In genomic region chr4:86924805-86925204, GRCh38 we compare ENCODE assay signal across 14 cellular contexts. TPM values are rescaled to one million over a fixed set of nuclear protein-coding genes. Genes with fewer than 3 reads are reported as not detected.
DNase-seq lines count a peak whose midpoint lies in the region; ATAC-seq, FAIRE-seq and TF ChIP-seq lines count a peak whose summit lies in the region.
"Had no signal": no experiment of that assay in that cellular context is flagged by ENCODE, and none has a peak within 500 bp of the region (broad histone marks: within the 10 kb centered on the region; RNA-seq: fewer than 3 reads in every experiment).

No MANE protein-coding gene starts in this region.

- no peaks in the 10 kb centered on the region for H3K27me3 Mint-ChIP-seq in chondrocyte (ENCODE audit: low read depth)
- no peaks in the 10 kb centered on the region for H3K27me3 Mint-ChIP-seq in CD4-positive, alpha-beta T cell

- no peak overlapping the region for H2AFZ ChIP-seq in PC-3 (ENCODE audit: low read length)
- no peak overlapping the region for H2AFZ ChIP-seq in HepG2 (ENCODE audit: low read length)

- H3K27ac Mint-ChIP-seq in chondrocyte (ENCODE audit: unreplicated experiment), result peak overlapping the region; percentile 92
- no peak overlapping the region for H3K27ac Mint-ChIP-seq in CD4-positive, alpha-beta T cell
- H3K27ac Mint-ChIP-seq: IgD-negative memory B cell had no signal

- intact Hi-C loops in PC-3 (cut with micrococcal nuclease) (no loop called here), HepG2 (cut with micrococcal nuclease; ENCODE audit: unreplicated experiment) (loop anchor here (5.0 kb wide), 1 partner anchor 182 kb away; no protein-coding TSS in a partner anchor), esophagus muscularis mucosa (cut with DNase I) (loop anchor here (5.0 to 10.0 kb wide), 2 partner anchors 200 to 222 kb away; no protein-coding TSS in a partner anchor)
- intact Hi-C loops in CD4-positive, alpha-beta T cell (cut with DNase I, micrococcal nuclease), result no loop called here

- H3K4me2 ChIP-seq in PC-3 (ENCODE audit: low read length) (no peak overlapping the region), HepG2 (ENCODE audit: low read depth, low read length) (no peak overlapping the region)

- no peak for FAIRE-seq in HepG2 (lab: Jason Lieb, UNC)
- FAIRE-seq: G401.6 had no signal

- H3K9me2 ChIP-seq in PC-3 (replicated peaks; ENCODE audit: low read length), result no peaks in the 10 kb centered on the region

- TF ChIP-seq RAD21 in HepG2 (CRISPR knock-in tag; IDR thresholded peaks at IDR 0.05), result no peak

- no peak for TF ChIP-seq EP300 in HepG2 (IDR thresholded peaks at IDR 0.05; ENCODE audit: low read depth in 2 of 2, low read length in 2 of 2)
- TF ChIP-seq EP300 in HepG2 (CRISPR knock-in tag; IDR thresholded peaks at IDR 0.05; ENCODE audit: borderline replicate concordance), result no peak
- TF ChIP-seq EP300 in esophagus muscularis mucosa (IDR thresholded peaks at IDR 0.05), result no peak

- POLR2A ChIA-PET in PC-3 (lab: Charles Lee; ENCODE audit: unreplicated experiment), result interaction anchor here (0.7 kb wide), 1 partner anchor 10 kb away, joined by 4 read pairs; the partner anchor contains the start of gene AFF1
- POLR2A ChIA-PET in HepG2 (lab: Yijun Ruan, JAX), result no interaction called here
- POLR2A ChIA-PET in CD4-positive, alpha-beta T cell (lab: Charles Lee), result interaction anchor here (2.8 to 4.2 kb wide), 3 partner anchors 11 to 168 kb away, joined by 34 to 42 read pairs (median 38); partner anchors contain the start of gene AFF1

- TF ChIP-seq POLR2A in HepG2 (IDR thresholded peaks at IDR 0.05; ENCODE audit: insufficient read depth in 1 of 2, low read depth in 2 of 2, low read length in 2 of 2) (no peak), esophagus muscularis mucosa (IDR thresholded peaks at IDR 0.05; ENCODE audit: low read depth) (no peak)

- H3K4me1 ChIP-seq in PC-3 (ENCODE audit: insufficient read depth, low read length) (peaks cover 21% of the 10 kb centered on the region), HepG2 (ENCODE audit: insufficient read depth, low read length) (peaks cover 21% of the 10 kb centered on the region), esophagus muscularis mucosa (peaks cover 0 to 16% (median 9%) of the 10 kb centered on the region in 4 donors)
- H3K4me1 ChIP-seq: prostate gland had no signal

- no peak for TF ChIP-seq CTCF in AG10803 (conservative IDR thresholded peaks at IDR 0.05; ENCODE audit: low read length)
- no peak for TF ChIP-seq CTCF in PC-3 (conservative IDR thresholded peaks at IDR 0.05; ENCODE audit: low read depth, low read length)
- TF ChIP-seq CTCF in chondrocyte (IDR thresholded peaks at IDR 0.05), result no peak
- TF ChIP-seq CTCF in HepG2 (CRISPR knock-in tag; IDR thresholded peaks at IDR 0.05), result no peak
- no peak for TF ChIP-seq CTCF in esophagus muscularis mucosa (IDR thresholded peaks at IDR 0.05)
- no peak for TF ChIP-seq CTCF in CD4-positive, alpha-beta T cell (IDR thresholded peaks at IDR 0.05)

- no peaks in the 10 kb centered on the region for H3K36me3 ChIP-seq in PC-3 (ENCODE audit: low read depth, low read length)
- peaks cover 1 to 4% of the 10 kb centered on the region in 2 experiments; a peak in 3 of 5 replicates for H3K36me3 ChIP-seq in HepG2 (replicated peaks in 1 of 2; ENCODE audit: control insufficient read depth in 1 of 2, insufficient read depth in 2 of 2, low read length in 2 of 2)
- H3K36me3 ChIP-seq in esophagus muscularis mucosa, result peaks cover 0 to 25% (median 0%) of the 10 kb centered on the region in 4 donors
- H3K36me3 ChIP-seq: prostate gland, thyroid gland had no signal

- H3K79me2 ChIP-seq in PC-3 (ENCODE audit: low read length) (no peaks in the 10 kb centered on the region), HepG2 (ENCODE audit: insufficient read depth, low read length) (no peaks in the 10 kb centered on the region)

- H3K9me3 ChIP-seq in PC-3 (ENCODE audit: low read length) (no peaks in the 10 kb centered on the region), HepG2 (ENCODE audit: low read length) (no peaks in the 10 kb centered on the region), esophagus muscularis mucosa (no peaks in the 10 kb centered on the region)
- H3K9me3 ChIP-seq in CD4-positive, alpha-beta T cell (ENCODE audit: control insufficient read depth, low read length), result no peaks in the 10 kb centered on the region
- H3K9me3 ChIP-seq: prostate gland, thyroid gland had no signal

- no peak overlapping the region for H3K4me3 Mint-ChIP-seq in chondrocyte (ENCODE audit: unreplicated experiment)
- H3K4me3 Mint-ChIP-seq in CD4-positive, alpha-beta T cell, result no peak overlapping the region
- H3K4me3 Mint-ChIP-seq: IgD-negative memory B cell had no signal

- ATAC-seq in PC-3 (peak; percentile 50), HepG2 (no peak)
- ATAC-seq in CD4-positive, alpha-beta T cell (ENCODE audit: poor library complexity), result no peak

- H3K4me3 ChIP-seq in AG10803 (ENCODE audit: low read length), result no peak overlapping the region
- H3K4me3 ChIP-seq in PC-3 (ENCODE audit: low read length), result no peak overlapping the region
- H3K4me3 ChIP-seq in HepG2 (replicated peaks in 1 of 3; ENCODE audit: insufficient read depth in 1 of 3, low read depth in 2 of 3, low read length in 3 of 3), result no peak overlapping the region
- no peak overlapping the region for H3K4me3 ChIP-seq in esophagus muscularis mucosa
- H3K4me3 ChIP-seq: prostate gland, thyroid gland had no signal

- H3K9ac ChIP-seq in PC-3 (ENCODE audit: low read length), result no peak overlapping the region
- H3K9ac ChIP-seq in HepG2 (ENCODE audit: insufficient read depth, low read depth, low read length), result no peak overlapping the region

- H3K9me3 Mint-ChIP-seq in chondrocyte (ENCODE audit: low read depth), result peaks cover 3% of the 10 kb centered on the region
- no peaks in the 10 kb centered on the region for H3K9me3 Mint-ChIP-seq in CD4-positive, alpha-beta T cell
- H3K9me3 Mint-ChIP-seq: IgD-negative memory B cell had no signal

- in situ Hi-C loops in HepG2 (cut with HindIII; ENCODE audit: extremely low pct_ligation_motif_present, low pct_unique_long_range_greater_than_20kb), result loop anchor here (5.0 to 10.0 kb wide), 2 partner anchors 167 to 310 kb away; no protein-coding TSS in a partner anchor

- no peaks in the 10 kb centered on the region for H3K36me3 Mint-ChIP-seq in chondrocyte (ENCODE audit: low read depth)
- H3K36me3 Mint-ChIP-seq in CD4-positive, alpha-beta T cell (ENCODE audit: low read depth), result peaks cover 2% of the 10 kb centered on the region

- H4K20me1 ChIP-seq in PC-3 (ENCODE audit: low read length), result no peaks in the 10 kb centered on the region
- H4K20me1 ChIP-seq in HepG2 (ENCODE audit: insufficient read depth, low read length), result no peaks in the 10 kb centered on the region

- CTCF ChIA-PET in PC-3 (lab: Charles Lee) (no interaction called here), HepG2 (lab: Yijun Ruan, JAX; ENCODE audit: low intra/inter-chr PET ratio, low total read pairs) (no interaction called here)
- CTCF ChIA-PET in CD4-positive, alpha-beta T cell (lab: Charles Lee), result no interaction called here

- DNase-seq in AG10803 (ENCODE audit: low read depth), result peak; percentile 87
- peak; percentile 65 for DNase-seq in PC-3
- DNase-seq in chondrocyte (ENCODE audit: low spot score), result no peak
- DNase-seq in HepG2 (ENCODE audit: low spot score), result peak; percentile 31
- no peak for DNase-seq in esophagus muscularis mucosa (ENCODE audit: extremely low spot score)
- DNase-seq in CD4-positive, alpha-beta T cell, result no peak
- DNase-seq in DMS 273 (lab: John Stamatoyannopoulos, UW; ENCODE audit: unreplicated experiment), result no peak
- no peak for DNase-seq in NCI-H774 (lab: John Stamatoyannopoulos, UW)
- DNase-seq: glutamatergic neuron, NCI-H187 treated with DMSO at 0.1 percent for 48 hours, thyroid gland had no signal

- peaks cover 4% of the 10 kb centered on the region for H3F3A ChIP-seq in PC-3 (ENCODE audit: low read length, unreplicated experiment)

- H3K27me3 ChIP-seq in PC-3 (ENCODE audit: low read length) (no peaks in the 10 kb centered on the region), HepG2 (ENCODE audit: control insufficient read depth in 1 of 2, insufficient read depth in 2 of 2, low read length in 2 of 2) (no peaks in the 10 kb centered on the region), esophagus muscularis mucosa (no peaks in the 10 kb centered on the region)
- H3K27me3 ChIP-seq in CD4-positive, alpha-beta T cell (ENCODE audit: control insufficient read depth, insufficient read depth, low read length), result no peaks in the 10 kb centered on the region
- H3K27me3 ChIP-seq: thyroid gland had no signal

- peaks cover 23% of the 10 kb centered on the region for H3K4me1 Mint-ChIP-seq in chondrocyte (ENCODE audit: low read depth)
- H3K4me1 Mint-ChIP-seq in CD4-positive, alpha-beta T cell (ENCODE audit: low read depth), result peaks cover 4% of the 10 kb centered on the region

- WGBS in HepG2 (ENCODE audit: low lambda C conversion rate), result 50% methylated on average over 2 of the region's 2 CpGs
- 43% methylated on average over 2 of the region's 2 CpGs for WGBS in esophagus muscularis mucosa

- BruUV-seq in PC-3 (replicated peaks; lab: Mats Ljungman, UMichigan) (no TSS peak), HepG2 (replicated peaks; lab: Mats Ljungman, UMichigan) (no TSS peak)

- peak overlapping the region; percentile 33 for H3K27ac ChIP-seq in PC-3 (ENCODE audit: low read length)
- H3K27ac ChIP-seq in HepG2 (ENCODE audit: extremely low read length, insufficient read depth, low read length), result no peak overlapping the region
- no peak overlapping the region for H3K27ac ChIP-seq in esophagus muscularis mucosa (replicated peaks in 1 of 4)
- no peak overlapping the region for H3K27ac ChIP-seq in CD4-positive, alpha-beta T cell (ENCODE audit: low read depth, low read length)
- H3K27ac ChIP-seq: prostate gland, thyroid gland had no signal

RNA-seq across cellular contexts. Expression of gene AFF1, which starts 10.0 kb away (rescaled TPM):
- total RNA-seq in PC-3 (2014; rRNA removed), result 8.1 and 9.4 TPM in 2 replicates
- 25.9 to 41.0 TPM (median 28.5 TPM) in 3 replicates for total RNA-seq in chondrocyte
- 15.9 and 19.6 TPM in 2 replicates for total RNA-seq in HepG2 (2016; rRNA removed; fragmentation: Illumina TruSeq; extraction: Trizol)
- total RNA-seq in HepG2 (2016; cell fraction: cytosol; rRNA removed; fragmentation: Illumina TruSeq; extraction: Trizol; ENCODE audit: low read depth), result 65.4 and 76.1 TPM in 2 replicates
- 14.5 and 14.6 TPM in 2 replicates for total RNA-seq in HepG2 (2016; cell fraction: insoluble cytoplasmic fraction; rRNA removed; fragmentation: Illumina TruSeq; extraction: Trizol)
- total RNA-seq in HepG2 (2016; cell fraction: membrane; rRNA removed; fragmentation: Illumina TruSeq; extraction: Trizol), result 51.6 and 53.5 TPM in 2 replicates
- 25.2 and 33.9 TPM in 2 replicates for total RNA-seq in HepG2 (2016; cell fraction: nucleus; rRNA removed; fragmentation: Illumina TruSeq; extraction: Trizol)
- polyA plus RNA-seq in HepG2 (2011; rRNA removed), result 13.8 and 15.5 TPM in 2 replicates
- polyA plus RNA-seq in HepG2 (2011; cell fraction: cytosol; rRNA removed), result 7.7 and 8.8 TPM in 2 replicates
- polyA plus RNA-seq in HepG2 (2011; cell fraction: nucleus; rRNA removed), result 33.4 and 42.0 TPM in 2 replicates
- polyA plus RNA-seq in HepG2 (2012), result 13.2 and 14.7 TPM in 2 replicates
- polyA plus RNA-seq in HepG2 (2016; cell fraction: cytosol; fragmentation: Illumina TruSeq; extraction: Trizol; ENCODE audit: low read depth), result 1.8 TPM in 2 replicates
- 10.9 and 12.7 TPM in 2 replicates for polyA plus RNA-seq in HepG2 (2016; cell fraction: insoluble cytoplasmic fraction; fragmentation: Illumina TruSeq; extraction: Trizol; ENCODE audit: low read depth)
- polyA plus RNA-seq in HepG2 (2016; cell fraction: membrane; fragmentation: Illumina TruSeq; extraction: Trizol; ENCODE audit: low read depth), result 1.7 and 2.9 TPM in 2 replicates
- polyA plus RNA-seq in HepG2 (2016; cell fraction: nucleus; fragmentation: Illumina TruSeq; extraction: Trizol; ENCODE audit: insufficient read depth, low read depth), result 16.5 and 19.7 TPM in 2 replicates
- polyA minus RNA-seq in HepG2 (2011; rRNA and poly(A)+ RNA removed; ENCODE audit: low replicate concordance), result 65.4 and 78.4 TPM in 2 replicates
- 32.3 and 37.4 TPM in 2 replicates for polyA minus RNA-seq in HepG2 (2011; cell fraction: cytosol; rRNA and poly(A)+ RNA removed)
- polyA minus RNA-seq in HepG2 (2011; cell fraction: nucleus; rRNA and poly(A)+ RNA removed), result 92.7 and 94.2 TPM in 2 replicates
- 10 to 100 TPM; 53.6 to 85.2 (median 70.6) TPM for total RNA-seq in esophagus muscularis mucosa
- 10 to 100 TPM; 50.3 to 51.2 TPM for total RNA-seq in CD4-positive, alpha-beta T cell

RNA-seq across cellular contexts. Expression of gene C4orf36, which starts 32.6 kb away (rescaled TPM):
- total RNA-seq in PC-3 (2014; rRNA removed), result 1.8 and 2.0 TPM in 2 replicates
- 0.60 TPM in 1 of 3 replicates, not detected in the others for total RNA-seq in chondrocyte
- not detected in 2 replicates for total RNA-seq in HepG2 (2016; rRNA removed; fragmentation: Illumina TruSeq; extraction: Trizol)
- 0.44 TPM in 1 of 2 replicates, not detected in the other for total RNA-seq in HepG2 (2016; cell fraction: cytosol; rRNA removed; fragmentation: Illumina TruSeq; extraction: Trizol; ENCODE audit: low read depth)
- not detected in 2 replicates for total RNA-seq in HepG2 (2016; cell fraction: insoluble cytoplasmic fraction; rRNA removed; fragmentation: Illumina TruSeq; extraction: Trizol)
- total RNA-seq in HepG2 (2016; cell fraction: membrane; rRNA removed; fragmentation: Illumina TruSeq; extraction: Trizol), result 0.40 TPM in 1 of 2 replicates, not detected in the other
- total RNA-seq in HepG2 (2016; cell fraction: nucleus; rRNA removed; fragmentation: Illumina TruSeq; extraction: Trizol), result not detected in 2 replicates
- polyA plus RNA-seq in HepG2 (2011; rRNA removed), result 0.25 and 0.63 TPM in 2 replicates
- 0.12 and 0.15 TPM in 2 replicates for polyA plus RNA-seq in HepG2 (2011; cell fraction: cytosol; rRNA removed)
- not detected in 2 replicates for polyA plus RNA-seq in HepG2 (2011; cell fraction: nucleus; rRNA removed)
- 0.19 TPM in 1 of 2 replicates, not detected in the other for polyA plus RNA-seq in HepG2 (2012)
- polyA plus RNA-seq in HepG2 (2016; cell fraction: cytosol; fragmentation: Illumina TruSeq; extraction: Trizol; ENCODE audit: low read depth), result 0.60 and 0.75 TPM in 2 replicates
- polyA plus RNA-seq in HepG2 (2016; cell fraction: insoluble cytoplasmic fraction; fragmentation: Illumina TruSeq; extraction: Trizol; ENCODE audit: low read depth), result not detected in 2 replicates
- polyA plus RNA-seq in HepG2 (2016; cell fraction: membrane; fragmentation: Illumina TruSeq; extraction: Trizol; ENCODE audit: low read depth), result 0.40 and 0.87 TPM in 2 replicates
- not detected in 2 replicates for polyA plus RNA-seq in HepG2 (2016; cell fraction: nucleus; fragmentation: Illumina TruSeq; extraction: Trizol; ENCODE audit: insufficient read depth, low read depth)
- 1.2 TPM in 1 of 2 replicates, not detected in the other for polyA minus RNA-seq in HepG2 (2011; rRNA and poly(A)+ RNA removed; ENCODE audit: low replicate concordance)
- polyA minus RNA-seq in HepG2 (2011; cell fraction: cytosol; rRNA and poly(A)+ RNA removed), result not detected in 2 replicates
- not detected in 2 replicates for polyA minus RNA-seq in HepG2 (2011; cell fraction: nucleus; rRNA and poly(A)+ RNA removed)
- total RNA-seq in esophagus muscularis mucosa, result 1 to 10 TPM in 1 of 4 donors, not detected in 3; 1.3 TPM
- not detected for total RNA-seq in CD4-positive, alpha-beta T cell
- polyA plus RNA-seq: IgD-negative memory B cell had no signal

Comparison
In these comparisons a context has a peak if more than half of its experiments do, and no peak if none do; other contexts are left out.
1. DNase-seq: peak in AG10803 (single experiment), PC-3 (single experiment) and HepG2 (single experiment); none in chondrocyte (single experiment), esophagus muscularis mucosa (single experiment), CD4-positive, alpha-beta T cell (0 of 10), DMS 273 (single experiment) and NCI-H774 (single experiment).
2. intact Hi-C loops: an anchor here in HepG2 (5.0 kb wide) and esophagus muscularis mucosa (5.0 to 10.0 kb wide); none called in PC-3 and CD4-positive, alpha-beta T cell.